ENCODE assay signal across 21 cellular contexts in the genomic region with DNA sequence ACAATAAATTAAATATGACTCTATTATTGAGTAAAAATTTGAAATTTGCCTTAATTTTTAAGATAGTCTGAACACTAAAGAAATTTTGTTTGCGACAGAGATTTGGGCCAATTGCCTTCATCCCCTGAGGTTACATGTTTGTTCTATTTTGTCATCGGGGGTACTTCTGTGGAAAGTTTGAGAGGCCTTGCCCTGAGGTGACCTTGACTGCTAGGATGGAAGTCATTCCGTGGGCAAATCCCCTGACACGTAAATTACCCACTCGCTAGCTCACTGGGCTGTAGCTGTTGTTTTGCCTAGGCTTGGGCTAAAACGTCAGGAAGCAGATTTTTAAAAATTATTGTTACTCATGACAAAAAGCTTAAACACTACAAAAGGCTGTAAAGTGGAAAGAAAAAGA.
"Had no signal": no experiment of that assay in that cellular context is flagged by ENCODE, and none has a peak within 500 bp of the region (broad histone marks: within the 10 kb centered on the region; RNA-seq: fewer than 3 reads in every experiment).

No MANE protein-coding gene starts in this region.

- H3K36me3 ChIP-seq: brain microvascular endothelial cell had no signal

- H3K27me3 ChIP-seq: brain microvascular endothelial cell, hepatocyte, neutrophil had no signal

- ATAC-seq: activated CD8-positive, alpha-beta T cell treated with anti-CD3 and anti-CD28 coated beads for 36 hours; activated naive CD4-positive, alpha-beta T cell treated with anti-CD3 and anti-CD28 coated beads, Interleukin-2, amount 50 U/mL, for 72 hours; effector memory CD8-positive, alpha-beta T cell; left lobe of liver; natural killer cell; stimulated activated naive CD8-positive, alpha-beta T cell treated with anti-CD3 and anti-CD28 coated beads, Interleukin-15, Interleukin-2, amounts not matched to agents 100 U/mL and 50 U/mL, for 24 hours; T-helper 17 cell; WTC11 had no signal

- H3K27ac ChIP-seq: brain microvascular endothelial cell, hepatocyte, neutrophil had no signal

- DNase-seq: activated CD4-positive, alpha-beta T cell treated with anti-CD3 and anti-CD28 coated beads for 48 hours; activated CD8-positive, alpha-beta T cell treated with anti-CD3 and anti-CD28 coated beads for 36 hours; activated effector memory CD4-positive, alpha-beta T cell treated with anti-CD3 and anti-CD28 coated beads, Interleukin-2, amount 50 U/mL, for 16 hours; activated T-cell treated with anti-CD3 and anti-CD28 coated beads, Interleukin-2, amount 50 U/mL, for 48 hours; amygdala; brain microvascular endothelial cell; cerebellar nuclear complex; effector memory CD8-positive, alpha-beta T cell; islet precursor cell; natural killer cell; posterior cingulate gyrus; stimulated activated CD4-positive, alpha-beta T cell treated with anti-CD3 and anti-CD28 coated beads, Interleukin-4, amount 100 ng/mL, for 4 hours; stimulated activated CD8-positive, alpha-beta memory T cell treated with anti-CD3 and anti-CD28 coated beads, Interleukin-4, amount 100 ng/mL, for 48 hours; stimulated activated naive CD8-positive, alpha-beta T cell treated with anti-CD3 and anti-CD28 coated beads, Interleukin-15, Interleukin-2, amounts not matched to agents 100 U/mL and 50 U/mL, for 24 hours; T-helper 17 cell had no signal

- H3K4me3 ChIP-seq: hepatocyte, smooth muscle cell had no signal

- H3K9me3 ChIP-seq: neutrophil had no signal
